ENCODE assay signal across 8 cellular contexts in genomic region chr3:46935989-46936620, GRCh38. TPM values are rescaled to one million over a fixed set of nuclear protein-coding genes. Genes with fewer than 3 reads are reported as not detected.
DNase-seq lines count a peak whose midpoint lies in the region; ATAC-seq and TF ChIP-seq lines count a peak whose summit lies in the region.

No MANE protein-coding gene starts in this region.

- H3K4me1 ChIP-seq in HUES48 (ENCODE audit: control insufficient read depth, insufficient read depth, low read length), result peaks cover 20% of the 10 kb centered on the region
- peaks cover 56% of the 10 kb centered on the region for H3K4me1 ChIP-seq in right cardiac atrium (ENCODE audit: control insufficient read depth, insufficient read depth, low read length)
- H3K4me1 ChIP-seq in smooth muscle cell (ENCODE audit: low read depth), result peaks cover 13% of the 10 kb centered on the region

- peaks cover 10% of the 10 kb centered on the region for H3F3A ChIP-seq in smooth muscle cell (ENCODE audit: low read depth)

- H3K79me2 ChIP-seq in smooth muscle cell (ENCODE audit: low read depth), result peaks cover 48% of the 10 kb centered on the region

- in situ Hi-C loops in ACHN (cut with HindIII; ENCODE audit: low pct_ligation_motif_present, low pct_unique_long_range_greater_than_20kb, low sequenced_read_pairs), result no loop called here

- intact Hi-C loops in right cardiac atrium (cut with DNase I), result loop anchor here in 2 of 4 donors (5.0 kb wide), 1 partner anchor 41 kb away; the partner anchor contains the start of genes CCDC12 (in 2 of the 2) and NBEAL2 (in 2 of the 2)

- H3K4me2 ChIP-seq in smooth muscle cell, result peak overlapping the region; percentile 28

- DNase-seq in SKM-1 treated with dmso at 0.1 percent for 144 hours (lab: John Stamatoyannopoulos, UW; ENCODE audit: unreplicated experiment) (peak; percentile 83), right cardiac atrium (peak in 1 of 3 donors; percentile 28), smooth muscle cell (lab: John Stamatoyannopoulos, UW; ENCODE audit: unreplicated experiment) (no peak), NCI-H1417 treated with DMSO at 0.1 percent for 48 hours (lab: John Stamatoyannopoulos, UW) (no peak), GM10248 (ENCODE audit: extremely low spot score) (no peak), ACHN (no peak)
- DNase-seq in stimulated activated naive CD4-positive, alpha-beta T cell (lab: John Stamatoyannopoulos, UW), result no peak

- H3K4me3 ChIP-seq in HUES48 (ENCODE audit: low read depth, low read length) (no peak overlapping the region), right cardiac atrium (ENCODE audit: low read length) (no peak overlapping the region), smooth muscle cell (no peak overlapping the region)

- no peaks in the 10 kb centered on the region for H3K27me3 ChIP-seq in HUES48 (ENCODE audit: control insufficient read depth, insufficient read depth, low read length)
- H3K27me3 ChIP-seq in right cardiac atrium (ENCODE audit: control insufficient read depth, insufficient read depth), result no peaks in the 10 kb centered on the region
- no peaks in the 10 kb centered on the region for H3K27me3 ChIP-seq in smooth muscle cell (ENCODE audit: low read depth)

- no peak overlapping the region for H2AFZ ChIP-seq in smooth muscle cell (ENCODE audit: low read depth)

- ATAC-seq in right cardiac atrium, result no peak

- H3K36me3 ChIP-seq in HUES48 (ENCODE audit: control insufficient read depth, insufficient read depth, low read length), result peaks cover 55% of the 10 kb centered on the region
- H3K36me3 ChIP-seq in smooth muscle cell (ENCODE audit: low read depth), result no peaks in the 10 kb centered on the region

- TF ChIP-seq CTCF in smooth muscle cell (IDR thresholded peaks at IDR 0.05; ENCODE audit: borderline replicate concordance, insufficient read depth, poor library complexity, severe bottlenecking) (no peak), GM10248 (IDR thresholded peaks at IDR 0.05; ENCODE audit: control extremely low read depth, extremely low read depth, low read depth, missing control alignments) (no peak)

- 73% methylated on average over 8 of the region's 8 CpGs for WGBS in right cardiac atrium
- WGBS in smooth muscle cell (ENCODE audit: low lambda C conversion rate), result 91% methylated on average over 8 of the region's 8 CpGs

- H3K9me3 ChIP-seq in HUES48 (ENCODE audit: control insufficient read depth, insufficient read depth, low read length) (no peaks in the 10 kb centered on the region), right cardiac atrium (ENCODE audit: control insufficient read depth, low read length) (no peaks in the 10 kb centered on the region), smooth muscle cell (replicated peaks; ENCODE audit: low read depth) (no peaks in the 10 kb centered on the region)

- H4K20me1 ChIP-seq in smooth muscle cell (ENCODE audit: low read depth), result peaks cover 93% of the 10 kb centered on the region

- POLR2A ChIA-PET in GM10248 (lab: Yijun Ruan, JAX), result no interaction called here

- no peak overlapping the region for H3K9ac ChIP-seq in HUES48 (ENCODE audit: low read depth, low read length)
- no peak overlapping the region for H3K9ac ChIP-seq in smooth muscle cell (ENCODE audit: low read depth)

- H3K27ac ChIP-seq in HUES48 (ENCODE audit: low read depth, low read length) (peak overlapping the region; percentile 83), right cardiac atrium (ENCODE audit: low read length) (peak overlapping the region; percentile 90), smooth muscle cell (ENCODE audit: low read depth) (peak overlapping the region; percentile 67)

- CTCF ChIA-PET in GM10248 (lab: Yijun Ruan, JAX), result interaction anchor here (0.9 to 3.4 kb wide), 8 partner anchors 8 to 41 kb away, joined by 3 to 16 read pairs (median 4); no protein-coding TSS in a partner anchor

RNA-seq across cellular contexts. Expression of gene CCDC12, which starts 40.4 kb away (rescaled TPM):
- total RNA-seq in right cardiac atrium (10 to 100 TPM; 31.2 to 37.7 (median 34.2) TPM), smooth muscle cell (12.5 and 23.9 TPM in 2 replicates)
- polyA plus RNA-seq in right cardiac atrium (58.0 TPM), smooth muscle cell (52.4 and 69.0 TPM in 2 replicates)

RNA-seq across cellular contexts. Expression of gene NBEAL2, which starts 43.4 kb away (rescaled TPM):
- total RNA-seq in right cardiac atrium (10 to 100 TPM; 15.9 to 20.1 (median 17.3) TPM), smooth muscle cell (11.0 and 11.9 TPM in 2 replicates)
- polyA plus RNA-seq in right cardiac atrium (13.7 TPM), smooth muscle cell (4.1 and 26.8 TPM in 2 replicates)

RNA-seq across cellular contexts. Expression of gene PTH1R, which starts 58.6 kb away (rescaled TPM):
- total RNA-seq in right cardiac atrium, result 10 to 100 TPM in 3 of 4 donors, 1 to 10 TPM in 1; 9.3 to 15.6 (median 12.6) TPM
- 18.5 TPM for polyA plus RNA-seq in right cardiac atrium
- total RNA-seq in smooth muscle cell, result 15.4 and 17.7 TPM in 2 replicates
- 39.2 and 50.6 TPM in 2 replicates for polyA plus RNA-seq in smooth muscle cell
